Comparison of ENCODE assay signal across 10 cellular contexts in the genomic region with DNA sequence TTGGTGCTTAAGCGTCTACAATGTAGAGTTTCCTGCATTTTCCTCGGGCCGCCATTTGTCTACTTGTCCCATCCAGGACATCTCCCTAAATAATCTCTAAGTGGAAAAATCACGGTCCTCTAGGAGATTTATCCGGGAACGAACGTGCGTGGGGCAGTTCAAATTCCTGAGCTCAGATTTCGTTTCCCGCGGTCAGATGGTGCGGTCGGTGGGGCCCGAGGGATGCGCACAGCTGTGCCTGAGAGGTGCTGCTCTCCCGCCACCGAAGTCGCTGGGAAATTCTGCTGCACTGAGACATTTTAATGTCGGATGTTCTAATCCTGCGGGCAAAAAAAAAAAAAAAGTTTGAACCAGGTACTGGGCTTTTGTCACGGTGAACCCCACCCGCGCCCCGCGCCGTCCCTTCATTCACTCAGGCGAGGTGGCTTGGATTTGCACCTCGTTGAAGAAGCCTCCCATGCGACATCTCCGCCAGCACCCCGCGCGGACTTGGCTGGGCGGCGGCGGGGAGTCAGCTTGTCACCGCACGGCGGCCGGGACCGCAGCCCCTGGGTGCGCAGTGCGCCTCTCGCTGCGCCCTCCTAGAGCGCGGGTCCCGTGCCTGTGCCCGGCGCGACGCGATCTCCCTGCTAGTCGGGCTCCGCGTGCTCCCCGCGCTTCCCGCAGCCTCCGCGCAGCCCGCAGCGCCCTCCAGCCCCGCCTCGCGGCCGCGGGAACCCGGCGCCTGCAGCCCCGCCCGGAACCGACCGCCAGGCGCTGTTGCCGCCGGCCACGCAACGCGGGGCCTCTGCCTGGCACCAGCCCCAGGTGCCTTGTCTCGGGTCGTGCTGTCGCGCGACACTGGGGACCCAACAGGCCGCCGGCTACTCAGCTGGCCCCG.
A peak's percentile ranks its signal among the peaks of the same experiment; 100 is the strongest.
DNase-seq lines count a peak whose midpoint lies in the region; ATAC-seq, FAIRE-seq and TF ChIP-seq lines count a peak whose summit lies in the region.
"Had no signal": no experiment of that assay in that cellular context is flagged by ENCODE, and none has a peak within 500 bp of the region (broad histone marks: within the 10 kb centered on the region; RNA-seq: fewer than 3 reads in every experiment).

No MANE protein-coding gene starts in this region.

- under 1% methylated on average over 88 of the region's 88 CpGs for whole genome bisulfite sequencing in smooth muscle cell (ENCODE audit: low lambda C conversion rate)

- H3K4me3 ChIP-seq in MM.1S (ENCODE audit: low read length) (peak overlapping the region; percentile 69), keratinocyte (ENCODE audit: control insufficient read depth in 2 of 3, extremely low read depth in 1 of 3, insufficient read depth in 2 of 3, low read depth in 1 of 3, low read length in 3 of 3) (peak overlapping the region; percentile 49 to 62 (median 60)), smooth muscle cell (peak overlapping the region; percentile 64), Karpas-422 (ENCODE audit: low read length) (no peak overlapping the region)

- H3K27ac ChIP-seq in MM.1S (ENCODE audit: low read length) = no peak overlapping the region
- H3K27ac ChIP-seq in keratinocyte (ENCODE audit: control insufficient read depth, insufficient read depth, low read length) = peak overlapping the region; percentile 64
- H3K27ac ChIP-seq in smooth muscle cell (ENCODE audit: low read depth) = peak overlapping the region; percentile 15
- H3K27ac ChIP-seq in Karpas-422 (ENCODE audit: low read length) = no peak overlapping the region

- H3K27me3 ChIP-seq in MM.1S (replicated peaks; ENCODE audit: insufficient read depth, low read length) = no peaks in the 10 kb centered on the region
- H3K27me3 ChIP-seq in keratinocyte (ENCODE audit: control insufficient read depth, extremely low read depth, insufficient read depth, low read length) = no peaks in the 10 kb centered on the region
- no peaks in the 10 kb centered on the region for H3K27me3 ChIP-seq in smooth muscle cell (ENCODE audit: low read depth)
- no peaks in the 10 kb centered on the region for H3K27me3 ChIP-seq in Karpas-422 (ENCODE audit: low read length)

- no peak for FAIRE-seq in keratinocyte (lab: Jason Lieb, UNC)
- FAIRE-seq: TTC549 had no signal

- peak overlapping the region; percentile 32; the same call in 1 of the 2 replicates for H3K9ac ChIP-seq in MM.1S (ENCODE audit: low read length)
- peak overlapping the region; percentile 48 for H3K9ac ChIP-seq in keratinocyte (ENCODE audit: control insufficient read depth, extremely low read depth, insufficient read depth, low read length)
- H3K9ac ChIP-seq in smooth muscle cell (ENCODE audit: low read depth) = peak overlapping the region; percentile 35
- no peak overlapping the region for H3K9ac ChIP-seq in Karpas-422 (ENCODE audit: low read length)

- H4K20me1 ChIP-seq in MM.1S (ENCODE audit: insufficient read depth, low read length) (no peaks in the 10 kb centered on the region), keratinocyte (ENCODE audit: control insufficient read depth, extremely low read depth, insufficient read depth, low read length) (no peaks in the 10 kb centered on the region), smooth muscle cell (ENCODE audit: low read depth) (no peaks in the 10 kb centered on the region), Karpas-422 (ENCODE audit: insufficient read depth, low read depth, low read length) (no peaks in the 10 kb centered on the region)

- H3K36me3 Mint-ChIP-seq in central memory CD8-positive, alpha-beta T cell (ENCODE audit: insufficient read depth) = peaks cover 4% of the 10 kb centered on the region

- H3K9me1 ChIP-seq in keratinocyte (ENCODE audit: control insufficient read depth, extremely low read depth, insufficient read depth, low read length) = no peaks in the 10 kb centered on the region

- no peak for TF ChIP-seq CTCF in MM.1S (IDR thresholded peaks at IDR 0.05; ENCODE audit: low read length)
- peak in 2 of 3 experiments; percentile 23 to 26 for TF ChIP-seq CTCF in keratinocyte (optimal IDR thresholded peaks at IDR 0.05 in 1 of 3, IDR thresholded peaks at IDR 0.05 in 1 of 3, conservative IDR thresholded peaks at IDR 0.05 in 1 of 3; ENCODE audit: extremely low read depth in 1 of 3, insufficient read depth in 2 of 3, low read length in 3 of 3)
- TF ChIP-seq CTCF in smooth muscle cell (IDR thresholded peaks at IDR 0.05; ENCODE audit: borderline replicate concordance, insufficient read depth, poor library complexity, severe bottlenecking) = peak; percentile 33

- DNase-seq in DMS79 treated with DMSO at 0.1 percent for 48 hours (lab: John Stamatoyannopoulos, UW) (peak; percentile 10), DMS79 (lab: John Stamatoyannopoulos, UW) (no peak), MM.1S (no peak), keratinocyte (ENCODE audit: low read depth, low spot score) (no peak), smooth muscle cell (lab: John Stamatoyannopoulos, UW; ENCODE audit: unreplicated experiment) (no peak), Karpas-422 (no peak)
- DNase-seq in central memory CD8-positive, alpha-beta T cell (ENCODE audit: low spot score in 2 of 2) = no peak
- DNase-seq: CD4-positive, CD25-positive, alpha-beta regulatory T cell had no signal

- no peak overlapping the region for H3K4me3 Mint-ChIP-seq in central memory CD8-positive, alpha-beta T cell

- H3K27me3 Mint-ChIP-seq in central memory CD8-positive, alpha-beta T cell = peaks cover 13% of the 10 kb centered on the region

- dilution Hi-C loops in keratinocyte (cut with MboI; ENCODE audit: extremely low pct_ligation_motif_present, low sequenced_read_pairs) = no loop called here

- no peaks in the 10 kb centered on the region for H3K4me1 Mint-ChIP-seq in central memory CD8-positive, alpha-beta T cell

- H3K4me2 ChIP-seq in MM.1S (ENCODE audit: low read depth, low read length) = peak overlapping the region; percentile 65
- H3K4me2 ChIP-seq in keratinocyte (ENCODE audit: control insufficient read depth, extremely low read depth, insufficient read depth, low read depth, low read length) = peak overlapping the region; percentile 89
- peak overlapping the region; percentile 94 for H3K4me2 ChIP-seq in smooth muscle cell
- H3K4me2 ChIP-seq in Karpas-422 (ENCODE audit: low read depth, low read length, poor library complexity, severe bottlenecking) = no peak overlapping the region

- peak overlapping the region; percentile 48 for H2AFZ ChIP-seq in MM.1S (ENCODE audit: low read length)
- H2AFZ ChIP-seq in keratinocyte (ENCODE audit: control insufficient read depth, low read length) = peak overlapping the region; percentile 63
- H2AFZ ChIP-seq in smooth muscle cell (ENCODE audit: low read depth) = peak overlapping the region; percentile 95
- H2AFZ ChIP-seq in Karpas-422 (ENCODE audit: low read length) = no peak overlapping the region

- H3K79me2 ChIP-seq in MM.1S (ENCODE audit: low read length) = no peaks in the 10 kb centered on the region
- H3K79me2 ChIP-seq in keratinocyte (ENCODE audit: control insufficient read depth, insufficient read depth, low read length) = no peaks in the 10 kb centered on the region
- H3K79me2 ChIP-seq in smooth muscle cell (ENCODE audit: low read depth) = no peaks in the 10 kb centered on the region
- no peaks in the 10 kb centered on the region for H3K79me2 ChIP-seq in Karpas-422 (ENCODE audit: low read length)

- no peaks in the 10 kb centered on the region for H3K9me2 ChIP-seq in MM.1S (replicated peaks; ENCODE audit: insufficient read depth, low read length)
- no peaks in the 10 kb centered on the region for H3K9me2 ChIP-seq in Karpas-422 (replicated peaks; ENCODE audit: insufficient read depth, low read length)

- no peaks in the 10 kb centered on the region for H3K36me3 ChIP-seq in MM.1S (replicated peaks; ENCODE audit: insufficient read depth, low read length)
- H3K36me3 ChIP-seq in keratinocyte (ENCODE audit: control insufficient read depth in 2 of 2, extremely low read depth in 1 of 2, insufficient read depth in 2 of 2, low read length in 2 of 2) = no peaks in the 10 kb centered on the region
- H3K36me3 ChIP-seq in smooth muscle cell (ENCODE audit: low read depth) = no peaks in the 10 kb centered on the region
- no peaks in the 10 kb centered on the region for H3K36me3 ChIP-seq in Karpas-422 (ENCODE audit: insufficient read depth, low read length)

- peak; percentile 10 for ATAC-seq in central memory CD8-positive, alpha-beta T cell (replicated peaks; ENCODE audit: extremely low read depth, poor library complexity, severe bottlenecking)
- no peak for ATAC-seq in HG03457 (IDR thresholded peaks at IDR 0.05; ENCODE audit: unreplicated experiment)

- H3K9me3 Mint-ChIP-seq in central memory CD8-positive, alpha-beta T cell = peaks cover 6% of the 10 kb centered on the region

- H3K4me1 ChIP-seq in MM.1S (ENCODE audit: low read length) = no peaks in the 10 kb centered on the region
- peaks cover 4% of the 10 kb centered on the region for H3K4me1 ChIP-seq in keratinocyte (ENCODE audit: control insufficient read depth, extremely low read depth, insufficient read depth, low read length)
- H3K4me1 ChIP-seq in smooth muscle cell (ENCODE audit: low read depth) = peaks cover 33% of the 10 kb centered on the region
- peaks cover 18% of the 10 kb centered on the region for H3K4me1 ChIP-seq in Karpas-422 (ENCODE audit: low read length)

- no peaks in the 10 kb centered on the region for H3K9me3 ChIP-seq in MM.1S (replicated peaks; ENCODE audit: insufficient read depth, low read length)
- no peaks in the 10 kb centered on the region for H3K9me3 ChIP-seq in keratinocyte (ENCODE audit: control insufficient read depth, low read depth, low read length)
- no peaks in the 10 kb centered on the region for H3K9me3 ChIP-seq in smooth muscle cell (replicated peaks; ENCODE audit: low read depth)
- H3K9me3 ChIP-seq in Karpas-422 (ENCODE audit: low read length) = no peaks in the 10 kb centered on the region; the same call in 1 of the 2 replicates

- H3F3A ChIP-seq in MM.1S (ENCODE audit: insufficient read depth, low read length) = no peaks in the 10 kb centered on the region
- H3F3A ChIP-seq in smooth muscle cell (ENCODE audit: low read depth) = no peaks in the 10 kb centered on the region

- no peak overlapping the region for H3K27ac Mint-ChIP-seq in central memory CD8-positive, alpha-beta T cell (ENCODE audit: low read depth)
- H3K27ac Mint-ChIP-seq: CD4-positive, CD25-positive, alpha-beta regulatory T cell had no signal

Comparison
In these comparisons a context has a peak if more than half of its experiments do, and no peak if none do; other contexts are left out.
1. H3K27ac ChIP-seq: peak in keratinocyte (single experiment) and smooth muscle cell (single experiment); none in MM.1S (single experiment) and Karpas-422 (single experiment).